In genomic region chr7:100471021-100471420, GRCh38 we compare ENCODE assay signal across 23 cellular contexts. TPM values are rescaled to one million over a fixed set of nuclear protein-coding genes. Genes with fewer than 3 reads are reported as not detected.
DNase-seq lines count a peak whose midpoint lies in the region; ATAC-seq and TF ChIP-seq lines count a peak whose summit lies in the region.
"Had no signal": no experiment of that assay in that cellular context is flagged by ENCODE, and none has a peak within 500 bp of the region (broad histone marks: within the 10 kb centered on the region; RNA-seq: fewer than 3 reads in every experiment).

No MANE protein-coding gene starts in this region.

- H3K36me3 ChIP-seq in heart right ventricle (peaks cover 0 to 90% (median 13%) of the 10 kb centered on the region in 9 donors), IMR-90 (ENCODE audit: control insufficient read depth, insufficient read depth, low read length) (peaks cover 45% of the 10 kb centered on the region; the same call in 1 of the 2 replicates)

- no peak overlapping the region for H2AFZ ChIP-seq in IMR-90 (replicated peaks; ENCODE audit: low read length, poor library complexity)

- no peak overlapping the region for H3K14ac ChIP-seq in IMR-90 (replicated peaks; ENCODE audit: low read depth, low read length)

- TF ChIP-seq POLR2A in IMR-90 (IDR thresholded peaks at IDR 0.05; ENCODE audit: low read depth, low read length): no peak

- dilution Hi-C loops in IMR-90 (cut with HindIII; ENCODE audit: low sequenced_read_pairs, unreplicated experiment): no loop called here

- H2AK9ac ChIP-seq in IMR-90 (replicated peaks; ENCODE audit: low read depth, low read length, poor library complexity): peak overlapping the region; percentile 25

- H3K79me1 ChIP-seq in IMR-90 (ENCODE audit: low read depth in 1 of 2, low read length in 2 of 2): peaks cover 16 to 49% of the 10 kb centered on the region in 2 experiments; a peak in 3 of 4 replicates

- H2AK5ac ChIP-seq in IMR-90 (ENCODE audit: low read depth, low read length): no peak overlapping the region

- 16 to 34% methylated on average over 4 of the region's 4 CpGs for WGBS in heart right ventricle, 2 donors
- WGBS in IMR-90 (ENCODE audit: extremely low coverage in 2 of 2, insufficient read length in 1 of 2), 2 experiments: no CpG with 5 or more reads among the region's 4 CpGs
- WGBS in right cardiac atrium: 45% methylated on average over 4 of the region's 4 CpGs

- no peaks in the 10 kb centered on the region for H3K9me1 ChIP-seq in IMR-90 (ENCODE audit: insufficient read depth, low read length)

- H3K4ac ChIP-seq in IMR-90 (ENCODE audit: low read depth, low read length): no peak overlapping the region

- TF ChIP-seq CTCF in heart right ventricle (IDR thresholded peaks at IDR 0.05): no peak
- no peak for TF ChIP-seq CTCF in IMR-90 (conservative IDR thresholded peaks at IDR 0.05; ENCODE audit: low read depth, low read length)

- no peak overlapping the region for H3K4me2 ChIP-seq in IMR-90 (ENCODE audit: low read depth, low read length)

- H3K4me3 ChIP-seq in heart right ventricle: no peak overlapping the region
- H3K4me3 ChIP-seq in IMR-90 (ENCODE audit: insufficient read depth, low read depth, low read length): no peak overlapping the region
- no peak overlapping the region for H3K4me3 ChIP-seq in right cardiac atrium (ENCODE audit: low read length)
- H3K4me3 ChIP-seq: K562, stomach, tibial artery had no signal

- peaks cover 48% of the 10 kb centered on the region for H3K4me1 Mint-ChIP-seq in stimulated activated effector memory CD8-positive, alpha-beta T cell treated with anti-CD3 and anti-CD28 coated beads, Interleukin-12 subunit alpha, Interleukin-12 subunit beta, amount 100 ng/mL, for 72 hours

- no peak overlapping the region for H2BK20ac ChIP-seq in IMR-90 (ENCODE audit: low read depth, low read length)

- ATAC-seq in Right ventricle myocardium superior (ENCODE audit: poor library complexity) (peak; percentile 1), heart right ventricle (no peak), IMR-90 (ENCODE audit: low read depth) (no peak), right cardiac atrium (no peak), HG03159 (IDR thresholded peaks at IDR 0.05; ENCODE audit: unreplicated experiment) (no peak), GM19397 (IDR thresholded peaks at IDR 0.05; ENCODE audit: unreplicated experiment) (no peak)
- ATAC-seq in stimulated activated effector memory CD8-positive, alpha-beta T cell treated with anti-CD3 and anti-CD28 coated beads, Interleukin-12 subunit alpha, Interleukin-12 subunit beta, amount 100 ng/mL, for 72 hours: no peak
- ATAC-seq: activated T-helper 17 cell treated with anti-CD3 and anti-CD28 coated beads, Interleukin-2, amount 50 U/mL, for 72 hours; K562; left lobe of liver had no signal

- POLR2A ChIA-PET in IMR-90 (lab: Charles Lee; ENCODE audit: unreplicated experiment): interaction anchor here (0.6 kb wide), 1 partner anchor 35 kb away, joined by 5 read pairs; no protein-coding TSS in a partner anchor

- no peak overlapping the region for H2BK120ac ChIP-seq in IMR-90 (ENCODE audit: low read depth, low read length)

- H4K8ac ChIP-seq in IMR-90 (ENCODE audit: low read depth in 2 of 2, low read length in 2 of 2): no peak overlapping the region

- H3K27me3 ChIP-seq in heart right ventricle (no peaks in the 10 kb centered on the region), IMR-90 (ENCODE audit: control insufficient read depth, insufficient read depth, low read length) (no peaks in the 10 kb centered on the region), right cardiac atrium (ENCODE audit: control insufficient read depth, insufficient read depth) (no peaks in the 10 kb centered on the region)
- H3K27me3 ChIP-seq: stomach, tibial artery had no signal

- H3K9me3 ChIP-seq in heart right ventricle: no peaks in the 10 kb centered on the region
- H3K9me3 ChIP-seq in IMR-90 (ENCODE audit: control insufficient read depth, insufficient read depth, low read length): no peaks in the 10 kb centered on the region
- no peaks in the 10 kb centered on the region for H3K9me3 ChIP-seq in right cardiac atrium (ENCODE audit: control insufficient read depth, low read length)
- H3K9me3 ChIP-seq: stomach, tibial artery had no signal

- no TSS peak for BruUV-seq in IMR-90 (replicated peaks; lab: Mats Ljungman, UMichigan)

- H3K4me3 Mint-ChIP-seq in stimulated activated effector memory CD8-positive, alpha-beta T cell treated with anti-CD3 and anti-CD28 coated beads, Interleukin-12 subunit alpha, Interleukin-12 subunit beta, amount 100 ng/mL, for 72 hours: no peak overlapping the region
- H3K4me3 Mint-ChIP-seq: activated naive CD8-positive, alpha-beta T cell treated with anti-CD3 and anti-CD28 coated beads, Interleukin-2, amount 10 ng/mL, durations not matched to agents 7 days and 5 days; activated T-helper 17 cell treated with anti-CD3 and anti-CD28 coated beads, Interleukin-2, amount 50 U/mL, for 72 hours; immature natural killer cell; nephron progenitor cell had no signal

- CTCF ChIA-PET in IMR-90 (lab: Yijun Ruan, JAX): no interaction called here

- intact Hi-C loops in Right ventricle myocardium superior (cut with DNase I) (no loop called here), heart right ventricle (cut with DNase I) (loop anchor here in 5 of 10 donors (2.0 to 10.0 kb wide), 6 partner anchors 88 to 394 kb away; partner anchors contain the start of genes GIGYF1 (in 1 of the 5), GNB2 (in 1 of the 5), SLC12A9 (in 1 of the 5) and TRIP6 (in 1 of the 5)), IMR-90 (cut with micrococcal nuclease) (no loop called here), right cardiac atrium (cut with DNase I) (loop anchor here in 2 of 4 donors (5.0 to 10.0 kb wide), 2 partner anchors 86 to 214 kb away; no protein-coding TSS in a partner anchor)

- H3K18ac ChIP-seq in IMR-90 (ENCODE audit: low read depth, low read length): no peak overlapping the region

- no peak overlapping the region for H2BK15ac ChIP-seq in IMR-90 (ENCODE audit: low read depth, low read length)

- TF ChIP-seq RAD21 in IMR-90 (IDR thresholded peaks at IDR 0.05; ENCODE audit: low read length): no peak

- H4K5ac ChIP-seq in IMR-90 (ENCODE audit: low read depth, low read length): no peak overlapping the region

- H3K27ac ChIP-seq in heart right ventricle: peak overlapping the region in 5 of 10 donors; percentile 36 to 100 (median 75)
- H3K27ac ChIP-seq in IMR-90 (ENCODE audit: insufficient read depth, low read length): no peak overlapping the region
- peak overlapping the region; percentile 11 for H3K27ac ChIP-seq in right cardiac atrium (ENCODE audit: low read length)
- H3K27ac ChIP-seq: tibial artery had no signal

- no peak overlapping the region for H3K23ac ChIP-seq in IMR-90 (ENCODE audit: low read depth, low read length)

- H3K56ac ChIP-seq in IMR-90 (ENCODE audit: extremely low read depth, insufficient read depth, low read length): no peak overlapping the region

- H3K9ac ChIP-seq in IMR-90 (ENCODE audit: low read depth, low read length): no peak overlapping the region

- H4K20me1 ChIP-seq in IMR-90 (ENCODE audit: insufficient read depth, low read length): peaks cover 21% of the 10 kb centered on the region

- H4K91ac ChIP-seq in IMR-90 (ENCODE audit: insufficient read depth, low read depth, low read length): no peak overlapping the region

- H3K4me1 ChIP-seq in heart right ventricle: peaks cover 11 to 94% (median 64%) of the 10 kb centered on the region in 9 donors
- peaks cover 8% of the 10 kb centered on the region for H3K4me1 ChIP-seq in IMR-90 (ENCODE audit: control insufficient read depth, insufficient read depth, low read length)
- peaks cover 12% of the 10 kb centered on the region for H3K4me1 ChIP-seq in right cardiac atrium (ENCODE audit: control insufficient read depth, insufficient read depth, low read length)

- no peak overlapping the region for H2BK5ac ChIP-seq in IMR-90 (ENCODE audit: low read depth, low read length, poor library complexity, severe bottlenecking)

- in situ Hi-C loops in IMR-90 (cut with MboI; ENCODE audit: low sequenced_read_pairs): loop anchor here (5.0 to 25.0 kb wide), 3 partner anchors 91 to 391 kb away; partner anchors contain the start of genes GNB2, SLC12A9 and TRIP6

- DNase-seq in Right ventricle myocardium superior (no peak), heart right ventricle (no peak), IMR-90 (no peak), right cardiac atrium (peak in 2 of 3 donors; percentile 51 to 53), NCI-H1105 treated with DMSO at 0.1 percent for 48 hours (lab: John Stamatoyannopoulos, UW) (no peak)
- DNase-seq in stimulated activated effector memory CD8-positive, alpha-beta T cell treated with anti-CD3 and anti-CD28 coated beads, Interleukin-12 subunit alpha, Interleukin-12 subunit beta, amount 100 ng/mL, for 72 hours (ENCODE audit: low spot score in 2 of 2): no peak
- DNase-seq: activated naive CD8-positive, alpha-beta T cell treated with anti-CD3 and anti-CD28 coated beads, Interleukin-2, amount 10 ng/mL, durations not matched to agents 7 days and 5 days; CD4-positive, CD25-positive, alpha-beta regulatory T cell; cerebellar nuclear complex; immature natural killer cell; NCI-H1436; nephron progenitor cell; SHP77; stimulated activated CD4-positive, alpha-beta T cell treated with anti-CD3 and anti-CD28 coated beads, Interleukin-15, amount 100 ng/mL, for 24 hours; stomach; tibial artery had no signal

- no peaks in the 10 kb centered on the region for H3K9me3 Mint-ChIP-seq in stimulated activated effector memory CD8-positive, alpha-beta T cell treated with anti-CD3 and anti-CD28 coated beads, Interleukin-12 subunit alpha, Interleukin-12 subunit beta, amount 100 ng/mL, for 72 hours
- H3K9me3 Mint-ChIP-seq: activated naive CD8-positive, alpha-beta T cell treated with anti-CD3 and anti-CD28 coated beads, Interleukin-2, amount 10 ng/mL, durations not matched to agents 7 days and 5 days; activated T-helper 17 cell treated with anti-CD3 and anti-CD28 coated beads, Interleukin-2, amount 50 U/mL, for 72 hours; nephron progenitor cell had no signal

- H3K27ac Mint-ChIP-seq in stimulated activated effector memory CD8-positive, alpha-beta T cell treated with anti-CD3 and anti-CD28 coated beads, Interleukin-12 subunit alpha, Interleukin-12 subunit beta, amount 100 ng/mL, for 72 hours: peak overlapping the region; percentile 65
- H3K27ac Mint-ChIP-seq: activated naive CD8-positive, alpha-beta T cell treated with anti-CD3 and anti-CD28 coated beads, Interleukin-2, amount 10 ng/mL, durations not matched to agents 7 days and 5 days; activated T-helper 17 cell treated with anti-CD3 and anti-CD28 coated beads, Interleukin-2, amount 50 U/mL, for 72 hours; nephron progenitor cell had no signal

- peaks cover 100% of the 10 kb centered on the region for H3K36me3 Mint-ChIP-seq in stimulated activated effector memory CD8-positive, alpha-beta T cell treated with anti-CD3 and anti-CD28 coated beads, Interleukin-12 subunit alpha, Interleukin-12 subunit beta, amount 100 ng/mL, for 72 hours
- H3K36me3 Mint-ChIP-seq: immature natural killer cell had no signal

RNA-seq across cellular contexts. Expression of gene SPACDR, which starts 7.0 kb away (rescaled TPM):
- 0.81 TPM for total RNA-seq in Right ventricle myocardium superior
- total RNA-seq in heart right ventricle: 1 to 10 TPM in 2 of 10 donors, under 1 TPM in 4, not detected in 4; 0.28 to 1.1 (median 0.54) TPM
- 1 to 10 TPM in 1 of 2 donors, under 1 TPM in 1; 0.93 to 1.3 TPM for polyA plus RNA-seq in heart right ventricle
- 0.54 and 1.1 TPM in 2 replicates for total RNA-seq in IMR-90 (2012; rRNA removed)
- polyA plus RNA-seq in IMR-90 (2012; rRNA removed): 1.3 and 2.1 TPM in 2 replicates
- 2.3 and 3.1 TPM in 2 replicates for polyA plus RNA-seq in IMR-90 (2012; cell fraction: cytosol; rRNA removed)
- 8.7 and 10.3 TPM in 2 replicates for polyA plus RNA-seq in IMR-90 (2012; cell fraction: nucleus; rRNA removed; ENCODE audit: low replicate concordance)
- total RNA-seq in right cardiac atrium: under 1 TPM in 1 of 4 donors, not detected in 3; 0.44 TPM
- polyA plus RNA-seq in right cardiac atrium: 0.11 TPM
- total RNA-seq: G401, H1, left lobe of liver had no signal

RNA-seq across cellular contexts. Expression of gene TSC22D4, which starts 8.0 kb away (rescaled TPM):
- total RNA-seq in Right ventricle myocardium superior (47.4 TPM), heart right ventricle (10 to 100 TPM; 36.0 to 72.3 (median 46.7) TPM), IMR-90 (2012; rRNA removed) (9.3 and 10.0 TPM in 2 replicates), right cardiac atrium (10 to 100 TPM; 36.7 to 63.6 (median 48.6) TPM)
- polyA plus RNA-seq in heart right ventricle (10 to 100 TPM; 46.0 to 53.7 TPM), IMR-90 (2012; rRNA removed) (29.9 and 32.4 TPM in 2 replicates), right cardiac atrium (61.2 TPM)
- 30.1 and 48.3 TPM in 2 replicates for polyA plus RNA-seq in IMR-90 (2012; cell fraction: cytosol; rRNA removed)
- 39.6 and 90.8 TPM in 2 replicates for polyA plus RNA-seq in IMR-90 (2012; cell fraction: nucleus; rRNA removed; ENCODE audit: low replicate concordance)

RNA-seq across cellular contexts. Expression of gene NYAP1, which starts 12.7 kb away (rescaled TPM):
- 0.16 TPM for total RNA-seq in Right ventricle myocardium superior
- total RNA-seq in heart right ventricle: under 1 TPM; 0.10 to 0.86 (median 0.30) TPM
- polyA plus RNA-seq in heart right ventricle: under 1 TPM; 0.30 to 0.59 TPM
- total RNA-seq in IMR-90 (2012; rRNA removed): 0.18 and 0.28 TPM in 2 replicates
- polyA plus RNA-seq in IMR-90 (2012; rRNA removed): 1.3 and 1.5 TPM in 2 replicates
- polyA plus RNA-seq in IMR-90 (2012; cell fraction: cytosol; rRNA removed): 0.94 and 1.1 TPM in 2 replicates
- polyA plus RNA-seq in IMR-90 (2012; cell fraction: nucleus; rRNA removed; ENCODE audit: low replicate concordance): 1.8 and 2.7 TPM in 2 replicates
- total RNA-seq in right cardiac atrium: 1 to 10 TPM in 1 of 4 donors, under 1 TPM in 3; 0.39 to 1.1 (median 0.65) TPM
- polyA plus RNA-seq in right cardiac atrium: 0.79 TPM
- polyA plus RNA-seq: CD4-positive, CD25-positive, alpha-beta regulatory T cell; immature natural killer cell had no signal

RNA-seq across cellular contexts. Expression of gene PPP1R35, which starts 34.7 kb away (rescaled TPM):
- total RNA-seq in Right ventricle myocardium superior (10.9 TPM), heart right ventricle (10 to 100 TPM in 7 of 10 donors, 1 to 10 TPM in 3; 7.5 to 18.2 (median 11.3) TPM), IMR-90 (2012; rRNA removed) (5.6 and 7.8 TPM in 2 replicates), right cardiac atrium (10 to 100 TPM; 14.8 to 17.7 (median 16.5) TPM)
- polyA plus RNA-seq in heart right ventricle (10 to 100 TPM; 30.3 to 60.4 TPM), IMR-90 (2012; rRNA removed) (25.5 and 36.7 TPM in 2 replicates), right cardiac atrium (20.3 TPM)
- 19.4 and 32.1 TPM in 2 replicates for polyA plus RNA-seq in IMR-90 (2012; cell fraction: cytosol; rRNA removed)
- 103 and 138 TPM in 2 replicates for polyA plus RNA-seq in IMR-90 (2012; cell fraction: nucleus; rRNA removed; ENCODE audit: low replicate concordance)

RNA-seq across cellular contexts. Expression of gene MEPCE, which starts 41.4 kb away (rescaled TPM):
- total RNA-seq in Right ventricle myocardium superior: 22.2 TPM
- total RNA-seq in heart right ventricle: 10 to 100 TPM; 17.2 to 27.7 (median 23.0) TPM
- polyA plus RNA-seq in heart right ventricle: 10 to 100 TPM; 15.1 to 18.7 TPM
- 20.3 and 22.9 TPM in 2 replicates for total RNA-seq in IMR-90 (2012; rRNA removed)
- 17.6 and 18.2 TPM in 2 replicates for polyA plus RNA-seq in IMR-90 (2012; rRNA removed)
- 13.7 and 14.6 TPM in 2 replicates for polyA plus RNA-seq in IMR-90 (2012; cell fraction: cytosol; rRNA removed)
- polyA plus RNA-seq in IMR-90 (2012; cell fraction: nucleus; rRNA removed; ENCODE audit: low replicate concordance): 23.5 and 26.5 TPM in 2 replicates
- total RNA-seq in right cardiac atrium: 10 to 100 TPM; 18.7 to 24.6 (median 23.2) TPM
- polyA plus RNA-seq in right cardiac atrium: 20.4 TPM

Comparison
In these comparisons a context has a peak if more than half of its experiments do, and no peak if none do; other contexts are left out.
1. DNase-seq: peak in right cardiac atrium (2 of 3); none in Right ventricle myocardium superior (single experiment), heart right ventricle (0 of 2), IMR-90 (single experiment), stimulated activated effector memory CD8-positive, alpha-beta T cell treated with anti-CD3 and anti-CD28 coated beads, Interleukin-12 subunit alpha, Interleukin-12 subunit beta, amount 100 ng/mL, for 72 hours (0 of 2) and NCI-H1105 treated with DMSO at 0.1 percent for 48 hours (single experiment).